16 cellular contexts compared by ENCODE assay signal in the genomic region with DNA sequence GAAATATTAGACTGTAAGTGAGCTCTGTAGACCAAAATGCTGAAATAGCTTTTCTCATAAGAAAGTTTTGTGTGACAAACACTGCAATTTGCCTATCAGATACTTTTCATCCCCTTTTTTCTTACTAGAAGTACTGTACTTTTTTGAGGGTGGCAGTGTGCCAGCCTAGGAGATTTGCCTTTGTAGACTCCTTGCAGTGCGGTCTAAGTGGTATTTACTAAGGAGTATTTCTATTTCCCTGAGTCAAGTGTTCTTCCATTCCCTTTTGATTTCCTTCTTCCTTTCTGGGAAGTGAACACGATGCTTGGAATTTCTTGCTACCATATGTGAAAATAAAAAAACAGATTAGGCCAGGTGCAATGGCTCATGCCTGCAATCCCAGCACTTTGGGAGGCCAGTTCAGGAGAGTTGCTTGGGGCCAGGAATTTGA. TPM values are rescaled to one million over a fixed set of nuclear protein-coding genes. Genes with fewer than 3 reads are reported as not detected.
DNase-seq lines count a peak whose midpoint lies in the region; ATAC-seq, FAIRE-seq and TF ChIP-seq lines count a peak whose summit lies in the region.
"Had no signal": no experiment of that assay in that cellular context is flagged by ENCODE, and none has a peak within 500 bp of the region (broad histone marks: within the 10 kb centered on the region; RNA-seq: fewer than 3 reads in every experiment).

No MANE protein-coding gene starts in this region.

- peak overlapping the region; percentile 67 to 78; a peak in 5 of 6 replicates for H3K27ac ChIP-seq in A549
- H3K27ac ChIP-seq in IMR-90 (ENCODE audit: insufficient read depth, low read length), result no peak overlapping the region
- no peak overlapping the region for H3K27ac ChIP-seq in left lung
- H3K27ac ChIP-seq: neural progenitor cell, upper lobe of right lung had no signal

- FAIRE-seq in A549 (lab: Jason Lieb, UNC), result no peak
- FAIRE-seq: GM19239 had no signal

- H3K18ac ChIP-seq in IMR-90 (ENCODE audit: low read depth, low read length), result no peak overlapping the region

- no peak overlapping the region for H3K4me3 ChIP-seq in A549
- H3K4me3 ChIP-seq in IMR-90 (ENCODE audit: insufficient read depth, low read depth, low read length), result no peak overlapping the region
- no peak overlapping the region for H3K4me3 ChIP-seq in astrocyte of the spinal cord (ENCODE audit: low read depth, low read length)
- H3K4me3 ChIP-seq in left lung, result no peak overlapping the region
- H3K4me3 ChIP-seq: neural progenitor cell, upper lobe of right lung had no signal

- peak overlapping the region; percentile 67 for H3K4me2 ChIP-seq in A549
- H3K4me2 ChIP-seq in IMR-90 (ENCODE audit: low read depth, low read length), result no peak overlapping the region
- H3K4me2 ChIP-seq: neural progenitor cell had no signal

- no peak for TF ChIP-seq POLR2A in A549 (IDR thresholded peaks at IDR 0.05; ENCODE audit: low read length)
- no peak for TF ChIP-seq POLR2A in IMR-90 (IDR thresholded peaks at IDR 0.05; ENCODE audit: low read depth, low read length)

- CTCF ChIA-PET in A549 (lab: Yijun Ruan, JAX) (no interaction called here), IMR-90 (lab: Yijun Ruan, JAX) (no interaction called here)

- H3K4ac ChIP-seq in IMR-90 (ENCODE audit: low read depth, low read length), result no peak overlapping the region

- H2AK9ac ChIP-seq in IMR-90 (replicated peaks; ENCODE audit: low read depth, low read length, poor library complexity), result no peak overlapping the region

- no peak overlapping the region for H3K56ac ChIP-seq in IMR-90 (ENCODE audit: extremely low read depth, insufficient read depth, low read length)

- H3K9me1 ChIP-seq in IMR-90 (ENCODE audit: insufficient read depth, low read length), result no peaks in the 10 kb centered on the region

- TF ChIP-seq CTCF in A549 (IDR thresholded peaks at IDR 0.05), result no peak
- TF ChIP-seq CTCF in IMR-90 (conservative IDR thresholded peaks at IDR 0.05; ENCODE audit: low read depth, low read length), result no peak
- no peak for TF ChIP-seq CTCF in astrocyte of the spinal cord (IDR thresholded peaks at IDR 0.05; ENCODE audit: low read depth, low read length)
- no peak for TF ChIP-seq CTCF in left lung (IDR thresholded peaks at IDR 0.05)

- H4K20me1 ChIP-seq in IMR-90 (ENCODE audit: insufficient read depth, low read length), result peaks cover 8% of the 10 kb centered on the region

- intact Hi-C loops in IMR-90 (cut with micrococcal nuclease) (no loop called here), left lung (cut with DNase I) (no loop called here)

- H3K27me3 ChIP-seq in IMR-90 (ENCODE audit: control insufficient read depth, insufficient read depth, low read length) (no peaks in the 10 kb centered on the region), left lung (no peaks in the 10 kb centered on the region)
- H3K27me3 ChIP-seq: neural progenitor cell, upper lobe of right lung had no signal

- WGBS in A549 (ENCODE audit: missing lambda C conversion rate), result 25% methylated on average over 2 of the region's 2 CpGs
- no CpG with 5 or more reads among the region's 2 CpGs for WGBS in IMR-90 (ENCODE audit: extremely low coverage in 2 of 2, insufficient read length in 1 of 2), 2 experiments

- no peak overlapping the region for H2BK5ac ChIP-seq in IMR-90 (ENCODE audit: low read depth, low read length, poor library complexity, severe bottlenecking)

- dilution Hi-C loops in IMR-90 (cut with HindIII; ENCODE audit: low sequenced_read_pairs, unreplicated experiment), result no loop called here

- ATAC-seq in A549 (peak in 1 of 2 experiments; percentile 18; a peak in 1 of 6 replicates), IMR-90 (ENCODE audit: low read depth) (no peak), left lung (peak; percentile 47), GM19351 (IDR thresholded peaks at IDR 0.05; ENCODE audit: unreplicated experiment) (no peak), GM18870 (IDR thresholded peaks at IDR 0.05; ENCODE audit: unreplicated experiment) (no peak)
- ATAC-seq: stimulated activated effector memory CD8-positive, alpha-beta T cell treated with anti-CD3 and anti-CD28 coated beads, Interleukin-12 subunit alpha, Interleukin-12 subunit beta, amount 100 ng/mL, for 72 hours; upper lobe of right lung had no signal

- H3K4me1 ChIP-seq in A549, result peaks cover 92% of the 10 kb centered on the region
- H3K4me1 ChIP-seq in IMR-90 (ENCODE audit: control insufficient read depth, insufficient read depth, low read length), result peaks cover 6% of the 10 kb centered on the region; the same call in 1 of the 2 replicates
- H3K4me1 ChIP-seq in left lung, result peaks cover 0 to 20% of the 10 kb centered on the region in 2 donors
- H3K4me1 ChIP-seq: neural progenitor cell had no signal

- H3K9me3 ChIP-seq in A549, result no peaks in the 10 kb centered on the region
- no peaks in the 10 kb centered on the region for H3K9me3 ChIP-seq in IMR-90 (ENCODE audit: control insufficient read depth, insufficient read depth, low read length)
- H3K9me3 ChIP-seq in left lung, result no peaks in the 10 kb centered on the region
- H3K9me3 ChIP-seq: upper lobe of right lung had no signal

- H3K14ac ChIP-seq in IMR-90 (replicated peaks; ENCODE audit: low read depth, low read length), result no peak overlapping the region

- no peak overlapping the region for H4K8ac ChIP-seq in IMR-90 (ENCODE audit: low read depth in 2 of 2, low read length in 2 of 2)

- DNase-seq in A549 (ENCODE audit: low read depth in 1 of 2, low spot score in 1 of 2) (no peak), IMR-90 (peak; percentile 20), astrocyte of the spinal cord (ENCODE audit: low read depth, low spot score) (peak; percentile 64), left lung (no peak), NCI-H1694 treated with DMSO at 0.1 percent for 48 hours (lab: John Stamatoyannopoulos, UW) (no peak), RKO (ENCODE audit: low spot score) (no peak)
- DNase-seq: activated CD4-positive, alpha-beta T cell treated with anti-CD3 and anti-CD28 coated beads for 1 hour; NCI-H2081; NCI-H774; SIG-M5 had no signal

- H2BK120ac ChIP-seq in IMR-90 (ENCODE audit: low read depth, low read length), result no peak overlapping the region

- H4K5ac ChIP-seq in IMR-90 (ENCODE audit: low read depth, low read length), result no peak overlapping the region

- no peak overlapping the region for H2BK15ac ChIP-seq in IMR-90 (ENCODE audit: low read depth, low read length)

- peaks cover 18 to 51% of the 10 kb centered on the region in 2 experiments; a peak in 3 of 4 replicates for H3K79me1 ChIP-seq in IMR-90 (ENCODE audit: low read depth in 1 of 2, low read length in 2 of 2)

- no peak for TF ChIP-seq EP300 in A549 (IDR thresholded peaks at IDR 0.05)

- H2AFZ ChIP-seq in IMR-90 (replicated peaks; ENCODE audit: low read length, poor library complexity), result no peak overlapping the region
- H2AFZ ChIP-seq: neural progenitor cell had no signal

- H2AK5ac ChIP-seq in IMR-90 (ENCODE audit: low read depth, low read length), result no peak overlapping the region

- no peak for TF ChIP-seq RAD21 in A549 (conservative IDR thresholded peaks at IDR 0.05 in 1 of 2, IDR thresholded peaks at IDR 0.05 in 1 of 2)
- TF ChIP-seq RAD21 in IMR-90 (IDR thresholded peaks at IDR 0.05; ENCODE audit: low read length), result no peak

- no peak overlapping the region for H3K23ac ChIP-seq in IMR-90 (ENCODE audit: low read depth, low read length)

- H3K36me3 ChIP-seq in IMR-90 (ENCODE audit: control insufficient read depth, insufficient read depth, low read length) (no peaks in the 10 kb centered on the region; the same call in 1 of the 2 replicates), left lung (no peaks in the 10 kb centered on the region)
- H3K36me3 ChIP-seq: neural progenitor cell, upper lobe of right lung had no signal

- in situ Hi-C loops in IMR-90 (cut with MboI; ENCODE audit: low sequenced_read_pairs), result no loop called here
- in situ Hi-C loops in astrocyte of the spinal cord (cut with HindIII; ENCODE audit: low sequenced_read_pairs), result no loop called here

- no peak overlapping the region for H4K91ac ChIP-seq in IMR-90 (ENCODE audit: insufficient read depth, low read depth, low read length)

- BruUV-seq in IMR-90 (replicated peaks; lab: Mats Ljungman, UMichigan), result no TSS peak

- H3K9ac ChIP-seq in IMR-90 (ENCODE audit: low read depth, low read length), result no peak overlapping the region
- H3K9ac ChIP-seq: neural progenitor cell had no signal

- no peak overlapping the region for H2BK20ac ChIP-seq in IMR-90 (ENCODE audit: low read depth, low read length)

- POLR2A ChIA-PET in A549 (lab: Yijun Ruan, JAX) (interaction anchor here (0.9 kb wide), 1 partner anchor 34 kb away, joined by 4 read pairs; no protein-coding TSS in a partner anchor), IMR-90 (lab: Charles Lee; ENCODE audit: unreplicated experiment) (no interaction called here)

TF ChIP-seq in A549, 52 proteins besides CTCF, POLR2A, EP300 and RAD21:
- TF ChIP-seq KDM5A (IDR thresholded peaks at IDR 0.05), result no peak
- TF ChIP-seq HOXA7 (CRISPR knock-in tag; IDR thresholded peaks at IDR 0.05), result no peak
- TF ChIP-seq KDM1A (IDR thresholded peaks at IDR 0.05; ENCODE audit: low read depth), result no peak
- TF ChIP-seq HOXB5 (CRISPR knock-in tag; IDR thresholded peaks at IDR 0.05), result no peak
- no peak for TF ChIP-seq CBX2 (IDR thresholded peaks at IDR 0.05; ENCODE audit: borderline replicate concordance, low read depth)
- TF ChIP-seq RCOR1 (IDR thresholded peaks at IDR 0.05; ENCODE audit: low read depth, low read length), result no peak
- no peak for TF ChIP-seq GATA3 (IDR thresholded peaks at IDR 0.05; ENCODE audit: borderline replicate concordance)

TF ChIP-seq in IMR-90, 13 proteins besides CTCF, POLR2A, EP300 and RAD21 (continues in another document):
- TF ChIP-seq RFX5 (IDR thresholded peaks at IDR 0.05; ENCODE audit: low read depth, low read length) (no peak), RCOR1 (IDR thresholded peaks at IDR 0.05; ENCODE audit: insufficient replicate concordance, low read length) (no peak), NFE2L2 (IDR thresholded peaks at IDR 0.05; ENCODE audit: low read depth, low read length) (no peak)
- TF ChIP-seq, protein P1, sequence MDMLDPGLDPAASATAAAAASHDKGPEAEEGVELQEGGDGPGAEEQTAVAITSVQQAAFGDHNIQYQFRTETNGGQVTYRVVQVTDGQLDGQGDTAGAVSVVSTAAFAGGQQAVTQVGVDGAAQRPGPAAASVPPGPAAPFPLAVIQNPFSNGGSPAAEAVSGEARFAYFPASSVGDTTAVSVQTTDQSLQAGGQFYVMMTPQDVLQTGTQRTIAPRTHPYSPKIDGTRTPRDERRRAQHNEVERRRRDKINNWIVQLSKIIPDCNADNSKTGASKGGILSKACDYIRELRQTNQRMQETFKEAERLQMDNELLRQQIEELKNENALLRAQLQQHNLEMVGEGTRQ (IDR thresholded peaks at IDR 0.05; ENCODE audit: low read depth, low read length), result no peak

RNA-seq across cellular contexts. Expression of a gene that starts 34.6 kb away (rescaled TPM):
- polyA plus RNA-seq in A549 (2011; rRNA removed), result 199 and 242 TPM in 2 replicates
- polyA plus RNA-seq in A549 (2012; cell fraction: cytosol; rRNA removed), result 49.8 and 61.2 TPM in 2 replicates
- 46.5 and 53.3 TPM in 2 replicates for polyA plus RNA-seq in A549 (2012; cell fraction: nucleus; rRNA removed)
- polyA plus RNA-seq in A549 (2017; fragmentation: RNase III; extraction: RNeasy Plus Mini Kit Qiagen cat#74134 plus additional on column Dnase treatment), result 43.9 to 54.2 TPM (median 48.2 TPM) in 3 replicates
- 282 and 319 TPM in 2 replicates for polyA minus RNA-seq in A549 (2011; rRNA and poly(A)+ RNA removed)
- 159 and 188 TPM in 2 replicates for total RNA-seq in IMR-90 (2012; rRNA removed)
- polyA plus RNA-seq in IMR-90 (2012; rRNA removed), result 96.5 and 98.9 TPM in 2 replicates
- polyA plus RNA-seq in IMR-90 (2012; cell fraction: cytosol; rRNA removed), result 50.8 and 51.2 TPM in 2 replicates
- 53.9 and 106 TPM in 2 replicates for polyA plus RNA-seq in IMR-90 (2012; cell fraction: nucleus; rRNA removed; ENCODE audit: low replicate concordance)
- 100 to 1,000 TPM in 1 of 2 donors, 10 to 100 TPM in 1; 75.7 to 105 TPM for total RNA-seq in left lung

Comparison
In these comparisons a context has a peak if more than half of its experiments do, and no peak if none do; other contexts are left out.
1. DNase-seq: peak in IMR-90 (single experiment) and astrocyte of the spinal cord (single experiment); none in A549 (0 of 2), left lung (0 of 2), NCI-H1694 treated with DMSO at 0.1 percent for 48 hours (single experiment) and RKO (single experiment).
2. H3K27ac ChIP-seq: peak in A549 (2 of 2); none in IMR-90 (single experiment) and left lung (0 of 2).